In the genomic region with DNA sequence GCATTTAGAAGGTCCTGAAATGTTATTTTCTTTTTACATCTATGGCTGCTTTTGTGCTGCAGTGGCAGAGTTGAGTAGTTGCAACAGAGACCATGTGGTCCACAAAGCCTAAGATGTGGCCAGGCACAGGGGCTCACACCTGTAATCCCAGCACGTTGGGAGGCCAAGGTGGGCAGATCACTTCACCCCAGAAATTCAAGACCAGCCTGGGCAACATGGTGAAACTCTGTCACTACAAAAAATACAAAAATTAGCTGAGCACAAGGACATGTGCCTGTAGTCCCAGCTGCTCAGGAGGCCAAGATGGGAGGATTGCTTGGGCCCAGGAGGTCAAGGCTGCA, we compare ENCODE assay signal across 17 cellular contexts. TPM values are rescaled to one million over a fixed set of nuclear protein-coding genes. Genes with fewer than 3 reads are reported as not detected.
DNase-seq lines count a peak whose midpoint lies in the region; ATAC-seq and TF ChIP-seq lines count a peak whose summit lies in the region.
"Had no signal": no experiment of that assay in that cellular context is flagged by ENCODE, and none has a peak within 500 bp of the region (broad histone marks: within the 10 kb centered on the region; RNA-seq: fewer than 3 reads in every experiment).

No MANE protein-coding gene starts in this region.

- WGBS in right lobe of liver (ENCODE audit: insufficient coverage, low coverage, low lambda C conversion rate, missing lambda C conversion rate) = 22% methylated on average over 1 of the region's 1 CpG

- DNase-seq in colonic mucosa (peak; percentile 17), right lobe of liver (no peak), progenitor cell of endocrine pancreas (ENCODE audit: low spot score, unreplicated experiment) (no peak), SKM-1 (lab: John Stamatoyannopoulos, UW; ENCODE audit: unreplicated experiment) (no peak), DMS 273 (lab: John Stamatoyannopoulos, UW; ENCODE audit: unreplicated experiment) (no peak), foreskin melanocyte (no peak), inferior parietal cortex (ENCODE audit: extremely low spot score) (no peak)
- DNase-seq: 8988T; AML-193; CD8-positive, alpha-beta memory T cell; GF-D8 had no signal

- H3K9ac ChIP-seq in colonic mucosa (ENCODE audit: low read depth in 2 of 2, low read length in 2 of 2) = peak overlapping the region in 1 of 2 donors; percentile 9
- H3K9ac ChIP-seq: BLaER1 had no signal

- H3K4me1 Mint-ChIP-seq in progenitor cell of endocrine pancreas (ENCODE audit: low read depth) = peaks cover 13% of the 10 kb centered on the region

- H3K27me3 Mint-ChIP-seq in progenitor cell of endocrine pancreas = no peaks in the 10 kb centered on the region
- H3K27me3 Mint-ChIP-seq: CD8-positive, alpha-beta memory T cell had no signal

- H3K9me3 ChIP-seq in colonic mucosa (no peaks in the 10 kb centered on the region), right lobe of liver (no peaks in the 10 kb centered on the region)
- H3K9me3 ChIP-seq: Caco-2, HAP-1 had no signal

- H3K4me3 ChIP-seq in colonic mucosa = no peak overlapping the region
- H3K4me3 ChIP-seq in right lobe of liver = no peak overlapping the region
- H3K4me3 ChIP-seq: BLaER1, HAP-1 had no signal

- no peak for TF ChIP-seq POLR2A in right lobe of liver (IDR thresholded peaks at IDR 0.05)

- ATAC-seq in right lobe of liver = no peak

- intact Hi-C loops in colonic mucosa (cut with DNase I) = no loop called here
- intact Hi-C loops in right lobe of liver (cut with DNase I) = no loop called here

- TF ChIP-seq CTCF in 22Rv1 (IDR thresholded peaks at IDR 0.05) (no peak), colonic mucosa (IDR thresholded peaks at IDR 0.05) (no peak), right lobe of liver (IDR thresholded peaks at IDR 0.05) (no peak), progenitor cell of endocrine pancreas (IDR thresholded peaks at IDR 0.05; ENCODE audit: unreplicated experiment) (no peak)

- no peaks in the 10 kb centered on the region for H3K27me3 ChIP-seq in colonic mucosa
- H3K27me3 ChIP-seq in right lobe of liver = no peaks in the 10 kb centered on the region
- H3K27me3 ChIP-seq: BLaER1 had no signal

- peak overlapping the region; percentile 14; the same call in 1 of the 2 replicates for H3K27ac ChIP-seq in 22Rv1
- H3K27ac ChIP-seq in colonic mucosa = peak overlapping the region; percentile 24
- H3K27ac ChIP-seq in right lobe of liver = peak overlapping the region in 2 of 3 donors; percentile 66 to 76
- H3K27ac ChIP-seq: BLaER1 had no signal

- no peaks in the 10 kb centered on the region for H3K9me3 Mint-ChIP-seq in progenitor cell of endocrine pancreas (ENCODE audit: low read depth)
- H3K9me3 Mint-ChIP-seq: CD8-positive, alpha-beta memory T cell had no signal

- H3K36me3 ChIP-seq in colonic mucosa = no peaks in the 10 kb centered on the region
- H3K36me3 ChIP-seq in right lobe of liver = peaks cover 0 to 16% (median 8%) of the 10 kb centered on the region in 4 donors

- peaks cover 9% of the 10 kb centered on the region for H3K4me1 ChIP-seq in colonic mucosa
- peaks cover 0 to 35% (median 5%) of the 10 kb centered on the region in 4 donors for H3K4me1 ChIP-seq in right lobe of liver
- H3K4me1 ChIP-seq: BLaER1, HAP-1 had no signal

- H3K27ac Mint-ChIP-seq in progenitor cell of endocrine pancreas = peak overlapping the region; percentile 63

- no peak overlapping the region for H3K4me3 Mint-ChIP-seq in progenitor cell of endocrine pancreas (ENCODE audit: low read depth)
- H3K4me3 Mint-ChIP-seq: CD8-positive, alpha-beta memory T cell had no signal

- peaks cover 20% of the 10 kb centered on the region for H3K36me3 Mint-ChIP-seq in progenitor cell of endocrine pancreas (ENCODE audit: insufficient read depth)

RNA-seq across cellular contexts. Expression of a gene that starts 13.4 kb away (rescaled TPM):
- total RNA-seq in colonic mucosa (10 to 100 TPM; 25.1 to 27.7 TPM), right lobe of liver (10 to 100 TPM in 3 of 6 experiments, 1 to 10 TPM in 3; 6.4 to 17.6 (median 11.0) TPM), progenitor cell of endocrine pancreas (23.0 and 25.9 TPM in 2 replicates)

RNA-seq across cellular contexts. Expression of a gene that starts 27.4 kb away (rescaled TPM):
- total RNA-seq in colonic mucosa (1 to 10 TPM; 5.0 to 8.9 TPM), right lobe of liver (10 to 100 TPM in 4 of 6 experiments, 1 to 10 TPM in 2; 6.1 to 19.3 (median 17.1) TPM), progenitor cell of endocrine pancreas (22.0 and 28.9 TPM in 2 replicates)

RNA-seq across cellular contexts. Expression of a gene that starts 31.6 kb away (rescaled TPM):
- 10 to 100 TPM; 48.7 to 68.3 TPM for total RNA-seq in colonic mucosa
- total RNA-seq in right lobe of liver = 10 to 100 TPM; 16.3 to 42.7 (median 21.2) TPM
- 81.5 and 84.1 TPM in 2 replicates for total RNA-seq in progenitor cell of endocrine pancreas

RNA-seq across cellular contexts. Expression of a gene that starts 45.0 kb away (rescaled TPM):
- under 1 TPM; 0.15 to 0.50 TPM for total RNA-seq in colonic mucosa
- total RNA-seq in right lobe of liver = not detected
- 1.7 and 2.1 TPM in 2 replicates for total RNA-seq in progenitor cell of endocrine pancreas
- total RNA-seq: CD8-positive, alpha-beta memory T cell; H1; HT-29 had no signal

RNA-seq across cellular contexts. Expression of a gene that starts 50.6 kb away (rescaled TPM):
- 10 to 100 TPM; 21.3 to 32.8 TPM for total RNA-seq in colonic mucosa
- 100 to 1,000 TPM; 107 to 237 (median 187) TPM for total RNA-seq in right lobe of liver
- 38.1 and 47.3 TPM in 2 replicates for total RNA-seq in progenitor cell of endocrine pancreas

Comparison
In these comparisons a context has a peak if more than half of its experiments do, and no peak if none do; other contexts are left out.
1. H3K27ac ChIP-seq: peak in every context shown above with its lines; median percentile 71 in right lobe of liver; 24 in colonic mucosa; 14 in 22Rv1.